Comparison of ENCODE assay signal across 15 cellular contexts in genomic region chr17:78438694-78439325, GRCh38.
DNase-seq lines count a peak whose midpoint lies in the region; ATAC-seq and TF ChIP-seq lines count a peak whose summit lies in the region.
"Had no signal": no experiment of that assay in that cellular context is flagged by ENCODE, and none has a peak within 500 bp of the region (broad histone marks: within the 10 kb centered on the region; RNA-seq: fewer than 3 reads in every experiment).

No MANE protein-coding gene starts in this region.

- TF ChIP-seq CTCF in natural killer cell (IDR thresholded peaks at IDR 0.05) (no peak), GM10248 (IDR thresholded peaks at IDR 0.05; ENCODE audit: control extremely low read depth, extremely low read depth, low read depth, missing control alignments) (no peak)

- in situ Hi-C loops in SK-MEL-5 (cut with HindIII; ENCODE audit: low pct_unique_long_range_greater_than_20kb, low sequenced_read_pairs) = no loop called here

- peaks cover 5% of the 10 kb centered on the region in 2 donors for H3K4me1 Mint-ChIP-seq in natural killer cell
- peaks cover 0 to 7% of the 10 kb centered on the region in 2 donors for H3K4me1 Mint-ChIP-seq in natural killer cell treated with Interleukin-12 subunit alpha and Interleukin-12 subunit beta and Interleukin-15 and Interleukin-18, amount 100 ng/mL, for 72 hours (ENCODE audit: low read depth in 2 of 2)
- peaks cover 12% of the 10 kb centered on the region for H3K4me1 Mint-ChIP-seq in memory B cell

- intact Hi-C loops in natural killer cell (cut with micrococcal nuclease) = no loop called here

- H3K36me3 Mint-ChIP-seq in natural killer cell (no peaks in the 10 kb centered on the region), memory B cell (peaks cover 3% of the 10 kb centered on the region)
- H3K36me3 Mint-ChIP-seq in natural killer cell treated with Interleukin-12 subunit alpha and Interleukin-12 subunit beta and Interleukin-15 and Interleukin-18, amount 100 ng/mL, for 72 hours = no peaks in the 10 kb centered on the region

- CTCF ChIA-PET in GM10248 (lab: Yijun Ruan, JAX) = interaction anchor here (1.4 kb wide), 1 partner anchor 8 kb away, joined by 3 read pairs; no protein-coding TSS in a partner anchor

- no peak for ATAC-seq in natural killer cell
- no peak for ATAC-seq in natural killer cell treated with Interleukin-12 subunit alpha and Interleukin-12 subunit beta and Interleukin-15 and Interleukin-18, amount 100 ng/mL, for 72 hours
- peak; percentile 45 for ATAC-seq in memory B cell (ENCODE audit: low read depth)

- H3K9me3 Mint-ChIP-seq in natural killer cell (no peaks in the 10 kb centered on the region), memory B cell (peaks cover 2% of the 10 kb centered on the region)
- H3K9me3 Mint-ChIP-seq in natural killer cell treated with Interleukin-12 subunit alpha and Interleukin-12 subunit beta and Interleukin-15 and Interleukin-18, amount 100 ng/mL, for 72 hours = no peaks in the 10 kb centered on the region

- H3K4me3 Mint-ChIP-seq in natural killer cell = no peak overlapping the region
- no peak overlapping the region for H3K4me3 Mint-ChIP-seq in natural killer cell treated with Interleukin-12 subunit alpha and Interleukin-12 subunit beta and Interleukin-15 and Interleukin-18, amount 100 ng/mL, for 72 hours
- peak overlapping the region; percentile 22 for H3K4me3 Mint-ChIP-seq in memory B cell
- H3K4me3 Mint-ChIP-seq: endodermal cell had no signal

- POLR2A ChIA-PET in GM10248 (lab: Yijun Ruan, JAX) = no interaction called here

- H3K27me3 Mint-ChIP-seq in natural killer cell (ENCODE audit: low read depth in 2 of 2) = no peaks in the 10 kb centered on the region
- H3K27me3 Mint-ChIP-seq in natural killer cell treated with Interleukin-12 subunit alpha and Interleukin-12 subunit beta and Interleukin-15 and Interleukin-18, amount 100 ng/mL, for 72 hours = no peaks in the 10 kb centered on the region
- H3K27me3 Mint-ChIP-seq in memory B cell = peaks cover 9% of the 10 kb centered on the region

- H3K27ac Mint-ChIP-seq in natural killer cell (peak overlapping the region; percentile 41 to 78), memory B cell (peak overlapping the region; percentile 87)
- peak overlapping the region in 1 of 2 donors; percentile 30 for H3K27ac Mint-ChIP-seq in natural killer cell treated with Interleukin-12 subunit alpha and Interleukin-12 subunit beta and Interleukin-15 and Interleukin-18, amount 100 ng/mL, for 72 hours
- H3K27ac Mint-ChIP-seq: endodermal cell had no signal

- no peak for DNase-seq in natural killer cell
- DNase-seq in natural killer cell treated with Interleukin-12 subunit alpha and Interleukin-12 subunit beta and Interleukin-15 and Interleukin-18, amount 100 ng/mL, for 72 hours (ENCODE audit: low spot score) = no peak
- DNase-seq in SK-MEL-5 (ENCODE audit: low read depth, low spot score) = peak; percentile 44
- no peak for DNase-seq in memory B cell (ENCODE audit: low spot score in 2 of 2)
- DNase-seq in GM10248 (ENCODE audit: extremely low spot score) = no peak
- no peak for DNase-seq in anterior cingulate cortex (lab: John Stamatoyannopoulos, UW)
- DNase-seq in stimulated activated CD4-positive, alpha-beta T cell treated with anti-CD3 and anti-CD28 coated beads, Interleukin-4, amount 100 ng/mL, for 1 hour = no peak
- DNase-seq: activated CD4-positive, alpha-beta T cell treated with anti-CD3 and anti-CD28 coated beads, Interleukin-2, amount 50 U/mL, for 4 hours; DMS 273 treated with DMSO at 0.1 percent for 48 hours; endodermal cell; NCI-H2081; NCI-H345; NCI-H748 treated with DMSO at 0.1 percent for 48 hours; RPMI8226; stimulated activated CD4-positive, alpha-beta T cell treated with anti-CD3 and anti-CD28 coated beads, Interleukin-1b, Interleukin-23, amount 100 ng/mL, for 48 hours had no signal
